In the genomic region with DNA sequence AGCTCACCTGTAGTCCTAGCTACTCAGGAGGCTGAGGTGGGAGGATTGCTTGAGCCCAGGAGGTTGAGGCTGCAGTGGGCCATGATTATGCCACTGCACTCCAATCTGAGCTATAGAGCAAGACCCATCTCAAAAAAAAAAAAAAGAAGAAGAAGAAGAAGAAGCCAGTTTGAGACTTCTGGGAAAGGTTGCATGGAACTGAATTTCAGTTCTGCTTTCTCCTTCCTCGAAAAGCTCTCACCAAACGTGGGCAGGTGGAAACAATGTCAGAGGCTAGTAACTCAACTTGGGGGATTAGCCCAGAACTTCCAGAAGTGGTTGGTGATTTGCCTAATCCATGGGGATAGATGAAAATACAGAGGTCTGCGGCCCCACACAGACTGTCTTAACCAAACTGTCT, we compare ENCODE assay signal across 20 cellular contexts.
"Had no signal": no experiment of that assay in that cellular context is flagged by ENCODE, and none has a peak within 500 bp of the region (broad histone marks: within the 10 kb centered on the region; RNA-seq: fewer than 3 reads in every experiment).

No MANE protein-coding gene starts in this region.

- H3K27ac ChIP-seq: body of pancreas, colonic mucosa, skin epidermis, tibial artery, uterus had no signal

- H3K27me3 ChIP-seq: body of pancreas, colonic mucosa, uterus had no signal

- H3K9me3 ChIP-seq: body of pancreas, colonic mucosa, tibial artery, uterus had no signal

- H3K9me3 Mint-ChIP-seq: activated CD4-positive, alpha-beta memory T cell treated with anti-CD3 and anti-CD28 coated beads for 36 hours; activated naive CD4-positive, alpha-beta T cell treated with anti-CD3 and anti-CD28 coated beads, Interleukin-2, amount 10 ng/mL, durations not matched to agents 7 days and 5 days; activated T-cell treated with anti-CD3 and anti-CD28 coated beads, Interleukin-2, amount 50 U/mL, for 24 hours had no signal

- H3K27me3 Mint-ChIP-seq: activated CD4-positive, alpha-beta memory T cell treated with anti-CD3 and anti-CD28 coated beads for 36 hours; activated naive CD4-positive, alpha-beta T cell treated with anti-CD3 and anti-CD28 coated beads, Interleukin-2, amount 10 ng/mL, durations not matched to agents 7 days and 5 days; activated T-cell treated with anti-CD3 and anti-CD28 coated beads, Interleukin-2, amount 50 U/mL, for 24 hours had no signal

- H3K36me3 Mint-ChIP-seq: activated naive CD4-positive, alpha-beta T cell treated with anti-CD3 and anti-CD28 coated beads, Interleukin-2, amount 10 ng/mL, durations not matched to agents 7 days and 5 days had no signal

- H3K27ac Mint-ChIP-seq: activated CD4-positive, alpha-beta memory T cell treated with anti-CD3 and anti-CD28 coated beads for 36 hours; activated CD8-positive, alpha-beta memory T cell treated with anti-CD3 and anti-CD28 coated beads, Interleukin-2, amount 10 ng/mL, durations not matched to agents 7 days and 5 days; activated naive CD4-positive, alpha-beta T cell treated with anti-CD3 and anti-CD28 coated beads, Interleukin-2, amount 10 ng/mL, durations not matched to agents 7 days and 5 days; activated T-cell treated with anti-CD3 and anti-CD28 coated beads, Interleukin-2, amount 50 U/mL, for 24 hours; nephron had no signal

- DNase-seq: activated CD4-positive, alpha-beta memory T cell treated with anti-CD3 and anti-CD28 coated beads for 36 hours; activated CD4-positive, CD25-positive, alpha-beta regulatory T cell treated with anti-CD3 and anti-CD28 coated beads, Interleukin-2, amount 50 U/mL, for 72 hours; activated CD8-positive, alpha-beta memory T cell treated with anti-CD3 and anti-CD28 coated beads, Interleukin-2, amount 10 ng/mL, durations not matched to agents 7 days and 5 days; activated naive CD4-positive, alpha-beta T cell treated with anti-CD3 and anti-CD28 coated beads, Interleukin-2, amount 10 ng/mL, durations not matched to agents 7 days and 5 days; activated T-cell treated with anti-CD3 and anti-CD28 coated beads, Interleukin-2, amount 50 U/mL, for 24 hours; caudate nucleus; colonic mucosa; islet precursor cell; mesendoderm; right cardiac atrium; stimulated activated CD4-positive, alpha-beta T cell treated with anti-CD3 and anti-CD28 coated beads, Interleukin-15, amount 100 ng/mL, for 24 hours; stimulated activated CD4-positive, alpha-beta T cell treated with anti-CD3 and anti-CD28 coated beads, Interleukin-4, amount 100 ng/mL, for 1 hour; stimulated activated naive CD4-positive, alpha-beta T cell; tibial artery; uterus had no signal

- ATAC-seq: activated CD8-positive, alpha-beta memory T cell treated with anti-CD3 and anti-CD28 coated beads, Interleukin-2, amount 10 ng/mL, durations not matched to agents 7 days and 5 days; body of pancreas; esophagus mucosa; left lobe of liver; right cardiac atrium had no signal

- H3K4me3 Mint-ChIP-seq: activated CD4-positive, alpha-beta memory T cell treated with anti-CD3 and anti-CD28 coated beads for 36 hours; activated CD8-positive, alpha-beta memory T cell treated with anti-CD3 and anti-CD28 coated beads, Interleukin-2, amount 10 ng/mL, durations not matched to agents 7 days and 5 days; activated naive CD4-positive, alpha-beta T cell treated with anti-CD3 and anti-CD28 coated beads, Interleukin-2, amount 10 ng/mL, durations not matched to agents 7 days and 5 days; activated T-cell treated with anti-CD3 and anti-CD28 coated beads, Interleukin-2, amount 50 U/mL, for 24 hours; nephron had no signal

- H3K36me3 ChIP-seq: colonic mucosa, tibial artery, uterus had no signal

- H3K4me3 ChIP-seq: body of pancreas, colonic mucosa, skin epidermis, tibial artery, uterus had no signal

- H3K4me1 ChIP-seq: body of pancreas, tibial artery, uterus had no signal

- H3K4me1 Mint-ChIP-seq: activated CD8-positive, alpha-beta memory T cell treated with anti-CD3 and anti-CD28 coated beads, Interleukin-2, amount 10 ng/mL, durations not matched to agents 7 days and 5 days; activated naive CD4-positive, alpha-beta T cell treated with anti-CD3 and anti-CD28 coated beads, Interleukin-2, amount 10 ng/mL, durations not matched to agents 7 days and 5 days; nephron had no signal
